ENCODE assay signal across 8 cellular contexts in the genomic region with DNA sequence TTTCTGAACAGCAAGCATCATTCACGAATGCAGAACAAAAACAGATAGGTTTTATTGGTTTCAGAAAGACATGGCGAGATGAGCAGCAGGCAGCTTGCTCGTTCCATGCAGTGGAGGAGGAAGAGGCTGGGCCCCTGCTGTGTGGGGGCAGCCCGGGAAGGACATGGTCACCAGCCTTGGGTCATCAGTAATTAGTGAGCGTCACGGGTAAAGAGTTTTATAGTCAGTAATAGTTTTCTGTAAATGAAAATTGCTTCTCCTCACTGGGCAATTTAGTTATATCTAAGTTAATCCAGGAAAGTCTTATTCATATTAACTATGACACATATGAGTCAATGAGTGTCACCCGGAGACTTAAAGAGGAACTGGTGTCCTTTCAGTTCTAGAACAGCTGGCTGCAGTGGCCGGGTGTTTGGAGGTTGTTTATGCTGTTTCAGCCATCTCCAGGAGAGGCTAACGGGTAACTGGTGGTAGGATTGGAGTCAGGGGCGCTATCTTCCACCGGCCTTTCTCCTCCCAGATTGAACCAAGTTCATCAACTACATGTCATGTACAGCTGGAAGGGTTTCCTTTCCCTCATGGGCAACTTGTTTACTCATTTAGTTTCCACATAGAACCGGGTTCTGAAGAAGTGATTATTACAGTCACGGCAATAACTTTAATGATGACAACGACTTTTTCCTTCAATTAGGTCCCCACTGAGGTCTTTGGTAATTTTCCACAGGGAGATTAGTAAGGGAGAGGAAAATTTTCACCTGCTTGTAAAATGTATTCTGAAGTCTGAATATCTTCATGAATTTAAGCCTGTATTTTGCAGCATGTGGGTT. TPM values are rescaled to one million over a fixed set of nuclear protein-coding genes. Genes with fewer than 3 reads are reported as not detected.
DNase-seq lines count a peak whose midpoint lies in the region; ATAC-seq, FAIRE-seq and TF ChIP-seq lines count a peak whose summit lies in the region.

No MANE protein-coding gene starts in this region.

- TF ChIP-seq POLR2A in HepG2 (IDR thresholded peaks at IDR 0.05; ENCODE audit: insufficient read depth in 1 of 2, low read depth in 2 of 2, low read length in 2 of 2): no peak

- H2AFZ ChIP-seq in Karpas-422 (ENCODE audit: low read length) (no peak overlapping the region), HepG2 (ENCODE audit: low read length) (peak overlapping the region; percentile 43)

- no peaks in the 10 kb centered on the region for H3K27me3 ChIP-seq in Karpas-422 (ENCODE audit: low read length)
- no peaks in the 10 kb centered on the region for H3K27me3 ChIP-seq in HepG2 (ENCODE audit: control insufficient read depth in 1 of 2, insufficient read depth in 2 of 2, low read length in 2 of 2)

- H3K9ac ChIP-seq in Karpas-422 (ENCODE audit: low read length) (no peak overlapping the region), HepG2 (ENCODE audit: insufficient read depth, low read depth, low read length) (no peak overlapping the region)

- intact Hi-C loops in HepG2 (cut with micrococcal nuclease; ENCODE audit: unreplicated experiment): no loop called here

- ATAC-seq in GM18520 (IDR thresholded peaks at IDR 0.05; ENCODE audit: unreplicated experiment) (peak; percentile 88), GM21717 (IDR thresholded peaks at IDR 0.05; ENCODE audit: unreplicated experiment) (peak; percentile 86), HepG2 (no peak)

- no peaks in the 10 kb centered on the region for H3K9me3 Mint-ChIP-seq in osteocyte (ENCODE audit: unreplicated experiment)

- H3K36me3 ChIP-seq in Karpas-422 (ENCODE audit: insufficient read depth, low read length): no peaks in the 10 kb centered on the region
- H3K36me3 ChIP-seq in HepG2 (replicated peaks in 1 of 2; ENCODE audit: control insufficient read depth in 1 of 2, insufficient read depth in 2 of 2, low read length in 2 of 2): no peaks in the 10 kb centered on the region

- in situ Hi-C loops in HepG2 (cut with HindIII; ENCODE audit: extremely low pct_ligation_motif_present, low pct_unique_long_range_greater_than_20kb): no loop called here

- no peaks in the 10 kb centered on the region for H3K36me3 Mint-ChIP-seq in osteocyte (ENCODE audit: unreplicated experiment)

- H3K27ac ChIP-seq in Karpas-422 (ENCODE audit: low read length): no peak overlapping the region
- H3K27ac ChIP-seq in HepG2 (ENCODE audit: extremely low read length, insufficient read depth, low read length): no peak overlapping the region

- TF ChIP-seq EP300 in HepG2 (IDR thresholded peaks at IDR 0.05; ENCODE audit: low read depth in 2 of 2, low read length in 2 of 2): no peak
- TF ChIP-seq EP300 in HepG2 (CRISPR knock-in tag; IDR thresholded peaks at IDR 0.05; ENCODE audit: borderline replicate concordance): no peak

- BruUV-seq in HepG2 (replicated peaks; lab: Mats Ljungman, UMichigan): no TSS peak

- DNase-seq in Karpas-422 (peak; percentile 45), HepG2 (ENCODE audit: low spot score) (no peak), epidermal melanocyte (ENCODE audit: insufficient read length, low spot score) (no peak), NCI-H345 treated with DMSO at 0.1 percent for 48 hours (lab: John Stamatoyannopoulos, UW; ENCODE audit: unreplicated experiment) (no peak), putamen (ENCODE audit: low spot score) (no peak), osteocyte (ENCODE audit: extremely low spot score, unreplicated experiment) (no peak)

- peaks cover 8% of the 10 kb centered on the region for H3K27me3 Mint-ChIP-seq in osteocyte (ENCODE audit: unreplicated experiment)

- no peaks in the 10 kb centered on the region for H3K9me3 ChIP-seq in Karpas-422 (ENCODE audit: low read length)
- H3K9me3 ChIP-seq in HepG2 (ENCODE audit: low read length): no peaks in the 10 kb centered on the region

- no peak for FAIRE-seq in HepG2 (lab: Jason Lieb, UNC)

- H3K4me2 ChIP-seq in Karpas-422 (ENCODE audit: low read depth, low read length, poor library complexity, severe bottlenecking) (no peak overlapping the region), HepG2 (ENCODE audit: low read depth, low read length) (peak overlapping the region; percentile 23; the same call in 1 of the 2 replicates)

- CTCF ChIA-PET in HepG2 (lab: Yijun Ruan, JAX; ENCODE audit: low intra/inter-chr PET ratio, low total read pairs): no interaction called here

- H4K20me1 ChIP-seq in Karpas-422 (ENCODE audit: insufficient read depth, low read depth, low read length) (no peaks in the 10 kb centered on the region), HepG2 (ENCODE audit: insufficient read depth, low read length) (no peaks in the 10 kb centered on the region)

- H3K4me3 ChIP-seq in Karpas-422 (ENCODE audit: low read length): no peak overlapping the region
- no peak overlapping the region for H3K4me3 ChIP-seq in HepG2 (replicated peaks in 1 of 3; ENCODE audit: insufficient read depth in 1 of 3, low read depth in 2 of 3, low read length in 3 of 3)

- no peak overlapping the region for H3K27ac Mint-ChIP-seq in osteocyte (ENCODE audit: unreplicated experiment)

- no peak for TF ChIP-seq RAD21 in HepG2 (CRISPR knock-in tag; IDR thresholded peaks at IDR 0.05)

- TF ChIP-seq CTCF in HepG2 (CRISPR knock-in tag; IDR thresholded peaks at IDR 0.05) (no peak), osteocyte (IDR thresholded peaks at IDR 0.05) (no peak)

- WGBS in HepG2 (ENCODE audit: low lambda C conversion rate): 61% methylated on average over 14 of the region's 14 CpGs

- POLR2A ChIA-PET in HepG2 (lab: Yijun Ruan, JAX): no interaction called here

- no peaks in the 10 kb centered on the region for H3K9me2 ChIP-seq in Karpas-422 (replicated peaks; ENCODE audit: insufficient read depth, low read length)

- H3K4me1 Mint-ChIP-seq in osteocyte (ENCODE audit: unreplicated experiment): peaks cover 4% of the 10 kb centered on the region

- H3K4me1 ChIP-seq in Karpas-422 (ENCODE audit: low read length) (no peaks in the 10 kb centered on the region), HepG2 (ENCODE audit: insufficient read depth, low read length) (peaks cover 44% of the 10 kb centered on the region)

- H3K4me3 Mint-ChIP-seq in osteocyte (ENCODE audit: unreplicated experiment): no peak overlapping the region

- H3K79me2 ChIP-seq in Karpas-422 (ENCODE audit: low read length): no peaks in the 10 kb centered on the region
- H3K79me2 ChIP-seq in HepG2 (ENCODE audit: insufficient read depth, low read length): no peaks in the 10 kb centered on the region

TF ChIP-seq in HepG2, 621 proteins besides CTCF, POLR2A, EP300 and RAD21:
- TF ChIP-seq HNRNPL (IDR thresholded peaks at IDR 0.05; ENCODE audit: low read depth, low read length) (no peak), RELA (CRISPR knock-in tag; IDR thresholded peaks at IDR 0.05) (no peak), KDM5A (IDR thresholded peaks at IDR 0.05; ENCODE audit: borderline replicate concordance, low read length) (no peak), MAFK (conservative IDR thresholded peaks at IDR 0.05 in 1 of 2, IDR thresholded peaks at IDR 0.05 in 1 of 2; ENCODE audit: low read length in 2 of 2) (peak in 1 of 2 experiments; percentile 49; a peak in 3 of 4 replicates), MAFF (IDR thresholded peaks at IDR 0.05; ENCODE audit: low read depth, low read length) (peak; percentile 52; the same call in 1 of the 2 replicates), SP2 (CRISPR knock-in tag; IDR thresholded peaks at IDR 0.05) (no peak)

RNA-seq across cellular contexts. Expression of a gene that starts 34.6 kb away (rescaled TPM):
- not detected in 2 replicates for total RNA-seq in Karpas-422 (2014; rRNA removed; shearing (Covaris generic); ENCODE audit: low replicate concordance)
- total RNA-seq in HepG2 (2016; rRNA removed; fragmentation: Illumina TruSeq; extraction: Trizol): not detected in 2 replicates
- not detected in 2 replicates for total RNA-seq in HepG2 (2016; cell fraction: cytosol; rRNA removed; fragmentation: Illumina TruSeq; extraction: Trizol; ENCODE audit: low read depth)
- not detected in 2 replicates for total RNA-seq in HepG2 (2016; cell fraction: insoluble cytoplasmic fraction; rRNA removed; fragmentation: Illumina TruSeq; extraction: Trizol)
- total RNA-seq in HepG2 (2016; cell fraction: membrane; rRNA removed; fragmentation: Illumina TruSeq; extraction: Trizol): not detected in 2 replicates
- not detected in 2 replicates for total RNA-seq in HepG2 (2016; cell fraction: nucleus; rRNA removed; fragmentation: Illumina TruSeq; extraction: Trizol)
- polyA plus RNA-seq in HepG2 (2011; rRNA removed): 0.05 TPM in 1 of 2 replicates, not detected in the other
- polyA plus RNA-seq in HepG2 (2011; cell fraction: cytosol; rRNA removed): 0.03 TPM in 1 of 2 replicates, not detected in the other
- polyA plus RNA-seq in HepG2 (2011; cell fraction: nucleus; rRNA removed): 0.09 TPM in 1 of 2 replicates, not detected in the other
- polyA plus RNA-seq in HepG2 (2012): not detected in 2 replicates
- not detected in 2 replicates for polyA plus RNA-seq in HepG2 (2016; cell fraction: cytosol; fragmentation: Illumina TruSeq; extraction: Trizol; ENCODE audit: low read depth)
- polyA plus RNA-seq in HepG2 (2016; cell fraction: insoluble cytoplasmic fraction; fragmentation: Illumina TruSeq; extraction: Trizol; ENCODE audit: low read depth): not detected in 2 replicates
- polyA plus RNA-seq in HepG2 (2016; cell fraction: membrane; fragmentation: Illumina TruSeq; extraction: Trizol; ENCODE audit: low read depth): not detected in 2 replicates
- not detected in 2 replicates for polyA plus RNA-seq in HepG2 (2016; cell fraction: nucleus; fragmentation: Illumina TruSeq; extraction: Trizol; ENCODE audit: insufficient read depth, low read depth)
- polyA minus RNA-seq in HepG2 (2011; rRNA and poly(A)+ RNA removed; ENCODE audit: low replicate concordance): not detected in 2 replicates
- polyA minus RNA-seq in HepG2 (2011; cell fraction: cytosol; rRNA and poly(A)+ RNA removed): not detected in 2 replicates
- polyA minus RNA-seq in HepG2 (2011; cell fraction: nucleus; rRNA and poly(A)+ RNA removed): not detected in 2 replicates
- total RNA-seq in osteocyte: 2.9 and 3.2 TPM in 2 replicates
